ENCODE assay signal across 8 cellular contexts in the genomic region with DNA sequence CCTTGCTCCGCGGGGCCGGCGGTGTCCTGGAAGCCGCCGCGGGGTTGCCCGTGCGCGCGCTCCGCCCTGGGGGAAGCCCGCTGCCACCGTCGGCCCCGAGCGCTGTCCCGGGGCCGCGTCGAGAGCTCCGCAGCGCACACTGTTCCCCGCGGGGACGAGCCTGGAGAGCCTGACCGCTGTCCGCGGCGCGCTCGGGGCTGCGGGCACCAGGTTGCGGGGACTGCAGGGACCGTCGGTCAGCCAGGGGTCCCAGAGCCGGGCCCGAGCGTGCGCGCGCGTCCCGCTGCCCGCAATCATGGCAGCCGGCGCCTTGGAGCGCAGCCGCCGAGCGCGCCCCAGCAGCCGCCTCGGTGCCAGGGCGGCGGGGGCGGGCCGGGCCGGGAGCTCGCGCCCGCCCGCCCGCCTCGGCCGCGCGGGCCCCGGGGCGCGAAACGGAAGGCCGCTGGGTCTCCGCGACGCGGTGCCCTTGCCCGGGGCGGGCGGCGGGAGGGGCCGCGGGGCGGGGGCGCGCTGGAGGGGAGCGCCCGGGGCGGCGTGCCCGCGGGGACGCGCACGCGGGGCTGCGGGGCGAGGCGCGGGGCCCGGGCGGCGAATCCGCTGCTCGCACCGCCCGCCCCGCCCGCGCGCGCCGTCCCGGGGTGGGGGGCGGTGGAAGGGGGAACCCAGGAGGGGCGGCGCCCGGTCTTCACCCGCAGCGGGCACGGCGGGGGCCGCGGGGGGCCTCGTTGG.
A peak's percentile ranks its signal among the peaks of the same experiment; 100 is the strongest.
DNase-seq lines count a peak whose midpoint lies in the region; ATAC-seq, FAIRE-seq and TF ChIP-seq lines count a peak whose summit lies in the region.

No MANE protein-coding gene starts in this region.

- intact Hi-C loops in heart left ventricle (cut with DNase I) (loop anchor here in 8 of 10 donors (1.0 to 5.0 kb wide), 10 partner anchors 14 to 64 kb away; no protein-coding TSS in a partner anchor), pancreas (cut with DNase I) (no loop called here)

- H3K4me3 ChIP-seq in BJ (ENCODE audit: low read depth, low read length), result peak overlapping the region; percentile 98
- H3K4me3 ChIP-seq in OCI-LY1 (ENCODE audit: low read depth, low read length, poor library complexity, severe bottlenecking), result peak overlapping the region; percentile 70
- peak overlapping the region; percentile 75 to 97 (median 90) for H3K4me3 ChIP-seq in heart left ventricle
- H3K4me3 ChIP-seq in pancreas, result peak overlapping the region; percentile 64 to 98 (median 88)

- no peaks in the 10 kb centered on the region for H3K9me3 Mint-ChIP-seq in activated naive CD4-positive, alpha-beta T cell treated with anti-CD3 and anti-CD28 coated beads, Interleukin-2, amount 10 ng/mL, durations not matched to agents 7 days and 5 days

- no peak for FAIRE-seq in pancreas (lab: Jason Lieb, UNC)

- peak overlapping the region; percentile 80 for H3K4me2 ChIP-seq in OCI-LY1 (ENCODE audit: low read length)

- H3K36me3 Mint-ChIP-seq in activated naive CD4-positive, alpha-beta T cell treated with anti-CD3 and anti-CD28 coated beads, Interleukin-2, amount 10 ng/mL, durations not matched to agents 7 days and 5 days, result peaks cover 17% of the 10 kb centered on the region

- WGBS in heart left ventricle, 4 donors, result 0 to 2% (median 1%) methylated on average over 5 to 125 of the region's 125 CpGs
- WGBS in pancreas, 2 donors, result 1% methylated on average over 55 to 125 of the region's 125 CpGs

- no peaks in the 10 kb centered on the region for H3F3A ChIP-seq in OCI-LY1 (ENCODE audit: insufficient read depth, low read length)

- H3K4me3 Mint-ChIP-seq in activated naive CD4-positive, alpha-beta T cell treated with anti-CD3 and anti-CD28 coated beads, Interleukin-2, amount 10 ng/mL, durations not matched to agents 7 days and 5 days, result peak overlapping the region; percentile 86

- H3K36me3 ChIP-seq in BJ (ENCODE audit: control insufficient read depth, insufficient read depth, low read length) (peaks cover 19% of the 10 kb centered on the region), OCI-LY1 (ENCODE audit: insufficient read depth, low read length) (no peaks in the 10 kb centered on the region; the same call in 1 of the 2 replicates), heart left ventricle (peaks cover 0 to 21% (median 0%) of the 10 kb centered on the region in 9 donors), pancreas (no peaks in the 10 kb centered on the region)

- H3K9me3 ChIP-seq in OCI-LY1 (ENCODE audit: low read length), result no peaks in the 10 kb centered on the region
- no peaks in the 10 kb centered on the region for H3K9me3 ChIP-seq in heart left ventricle
- no peaks in the 10 kb centered on the region for H3K9me3 ChIP-seq in pancreas

- TF ChIP-seq CTCF in BJ (IDR thresholded peaks at IDR 0.05; ENCODE audit: insufficient read depth, low read depth, low read length), result no peak
- no peak for TF ChIP-seq CTCF in OCI-LY1 (IDR thresholded peaks at IDR 0.05; ENCODE audit: low read length)
- TF ChIP-seq CTCF in heart left ventricle (IDR thresholded peaks at IDR 0.05), result no peak
- no peak for TF ChIP-seq CTCF in pancreas (IDR thresholded peaks at IDR 0.05)

- no peaks in the 10 kb centered on the region for H3K27me3 ChIP-seq in BJ (ENCODE audit: control insufficient read depth, insufficient read depth, low read length)
- no peaks in the 10 kb centered on the region for H3K27me3 ChIP-seq in OCI-LY1 (ENCODE audit: insufficient read depth, low read length)
- no peaks in the 10 kb centered on the region for H3K27me3 ChIP-seq in heart left ventricle
- no peaks in the 10 kb centered on the region for H3K27me3 ChIP-seq in pancreas

- POLR2A ChIA-PET in BJ (lab: Charles Lee), result interaction anchor here (2.0 kb wide), 1 partner anchor 15 kb away, joined by 4 read pairs; no protein-coding TSS in a partner anchor

- TF ChIP-seq POLR2A in heart left ventricle (IDR thresholded peaks at IDR 0.05), result no peak

- peak overlapping the region; percentile 72 for H3K9ac ChIP-seq in OCI-LY1 (ENCODE audit: low read length)

- no peak overlapping the region for H3K27ac Mint-ChIP-seq in activated naive CD4-positive, alpha-beta T cell treated with anti-CD3 and anti-CD28 coated beads, Interleukin-2, amount 10 ng/mL, durations not matched to agents 7 days and 5 days

- CTCF ChIA-PET in BJ (lab: Yijun Ruan, JAX), result interaction anchor here (1.8 to 2.1 kb wide), 2 partner anchors 18 to 64 kb away, joined by 4 to 17 read pairs; no protein-coding TSS in a partner anchor
- CTCF ChIA-PET in activated naive CD4-positive, alpha-beta T cell treated with anti-CD3 and anti-CD28 coated beads, Interleukin-2, amount 10 ng/mL, durations not matched to agents 7 days and 5 days (lab: Charles Lee), result interaction anchor here (0.7 kb wide), 1 partner anchor 12 kb away, joined by 3 read pairs; no protein-coding TSS in a partner anchor

- H3K79me2 ChIP-seq in OCI-LY1 (ENCODE audit: insufficient read depth, low read length), result peaks cover 38% of the 10 kb centered on the region

- DNase-seq in BJ (ENCODE audit: low read depth) (no peak), heart left ventricle (peak; percentile 76 to 86 (median 83)), pancreas (peak in 5 of 6 donors; percentile 59 to 88 (median 80))
- peak; percentile 68 for DNase-seq in activated naive CD4-positive, alpha-beta T cell treated with anti-CD3 and anti-CD28 coated beads, Interleukin-2, amount 10 ng/mL, durations not matched to agents 7 days and 5 days

- peak overlapping the region; percentile 88 for H3K27ac ChIP-seq in OCI-LY1 (ENCODE audit: low read depth, low read length, poor library complexity, severe bottlenecking)
- H3K27ac ChIP-seq in heart left ventricle, result peak overlapping the region; percentile 99 to 100 (median 100)
- H3K27ac ChIP-seq in pancreas, result peak overlapping the region; percentile 99 to 100 (median 100)

- H3K4me1 Mint-ChIP-seq in activated naive CD4-positive, alpha-beta T cell treated with anti-CD3 and anti-CD28 coated beads, Interleukin-2, amount 10 ng/mL, durations not matched to agents 7 days and 5 days, result peaks cover 53% of the 10 kb centered on the region

- no peaks in the 10 kb centered on the region for H4K20me1 ChIP-seq in OCI-LY1 (ENCODE audit: insufficient read depth, low read length)

- H3K9me2 ChIP-seq in OCI-LY1 (ENCODE audit: low read depth, low read length), result no peaks in the 10 kb centered on the region

- ATAC-seq in GM21360 (IDR thresholded peaks at IDR 0.05; ENCODE audit: unreplicated experiment) (peak; percentile 32), heart left ventricle (peak in 3 of 4 donors; percentile 3 to 53 (median 47)), pancreas (peak; percentile 5 to 39 (median 16)), HG03196 (IDR thresholded peaks at IDR 0.05; ENCODE audit: unreplicated experiment) (no peak), GM19397 (IDR thresholded peaks at IDR 0.05; ENCODE audit: unreplicated experiment) (no peak)

- no peak overlapping the region for H2AFZ ChIP-seq in OCI-LY1 (ENCODE audit: low read length)

- H3K27me3 Mint-ChIP-seq in activated naive CD4-positive, alpha-beta T cell treated with anti-CD3 and anti-CD28 coated beads, Interleukin-2, amount 10 ng/mL, durations not matched to agents 7 days and 5 days, result peaks cover 17% of the 10 kb centered on the region

- H3K4me1 ChIP-seq in OCI-LY1 (ENCODE audit: insufficient read depth, low read length, severe bottlenecking), result peaks cover 66% of the 10 kb centered on the region
- H3K4me1 ChIP-seq in heart left ventricle, result peaks cover 2 to 70% (median 40%) of the 10 kb centered on the region in 12 donors
- H3K4me1 ChIP-seq in pancreas, result peaks cover 7 to 22% (median 20%) of the 10 kb centered on the region in 3 donors

Comparison
In these comparisons a context has a peak if more than half of its experiments do, and no peak if none do; other contexts are left out.
1. ATAC-seq: peak in GM21360 (single experiment), heart left ventricle (3 of 4) and pancreas (4 of 4); none in HG03196 (single experiment) and GM19397 (single experiment).
2. intact Hi-C loops: an anchor here in heart left ventricle (1.0 to 5.0 kb wide); none called in pancreas.
3. Peak in every context shown above with its lines, with median percentiles within 50 percentile points of each other: H3K4me3 ChIP-seq and H3K27ac ChIP-seq.